In the genomic region with DNA sequence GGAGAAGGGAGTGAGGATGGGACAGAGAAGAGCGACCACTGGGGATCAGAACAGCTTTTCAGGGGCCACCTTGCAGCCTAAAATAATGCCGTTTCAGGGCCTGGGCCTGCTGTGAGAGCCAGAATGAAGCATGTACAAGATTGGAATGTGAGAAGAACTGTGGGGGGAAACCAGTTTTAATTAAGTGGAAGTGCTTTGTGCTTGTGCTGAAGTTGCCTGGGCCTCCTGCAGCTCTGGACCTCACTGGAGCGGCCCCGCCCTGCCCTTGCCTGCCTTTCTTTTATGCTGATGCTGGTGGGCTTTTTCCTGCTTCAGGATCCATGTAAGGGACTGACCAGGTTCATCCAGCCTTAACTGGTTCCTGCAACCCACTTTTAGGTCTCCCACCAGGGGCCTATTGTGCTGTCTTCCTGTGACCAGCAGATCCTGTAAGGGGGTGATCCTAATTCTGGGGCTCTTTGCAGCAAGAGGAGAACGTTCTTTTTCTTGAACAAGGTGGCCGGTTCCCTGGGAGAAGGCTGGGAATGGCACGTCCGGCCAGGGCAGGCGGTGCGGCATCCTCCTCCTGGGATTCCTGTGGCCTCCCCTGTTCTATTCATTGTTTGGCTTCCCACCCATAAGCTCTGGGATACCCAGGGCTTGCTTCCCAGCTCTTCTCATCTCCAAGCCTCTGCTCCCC, we compare ENCODE assay signal across 26 cellular contexts. TPM values are rescaled to one million over a fixed set of nuclear protein-coding genes. Genes with fewer than 3 reads are reported as not detected.
"Had no signal": no experiment of that assay in that cellular context is flagged by ENCODE, and none has a peak within 500 bp of the region (broad histone marks: within the 10 kb centered on the region; RNA-seq: fewer than 3 reads in every experiment).

No MANE protein-coding gene starts in this region.

- H3K27me3 Mint-ChIP-seq: activated CD8-positive, alpha-beta T cell treated with anti-CD3 and anti-CD28 coated beads for 36 hours; progenitor cell of endocrine pancreas had no signal

- H3K9me3 Mint-ChIP-seq: activated CD8-positive, alpha-beta T cell treated with anti-CD3 and anti-CD28 coated beads for 36 hours; activated naive CD4-positive, alpha-beta T cell treated with anti-CD3 and anti-CD28 coated beads, Interleukin-2, amount 50 U/mL, for 72 hours; activated T-cell treated with anti-CD3 and anti-CD28 coated beads, Interleukin-2, amount 50 U/mL, for 72 hours; effector memory CD8-positive, alpha-beta T cell; naive thymus-derived CD4-positive, alpha-beta T cell had no signal

- H3K4me3 Mint-ChIP-seq: activated CD8-positive, alpha-beta T cell treated with anti-CD3 and anti-CD28 coated beads for 36 hours; activated T-cell treated with anti-CD3 and anti-CD28 coated beads, Interleukin-2, amount 50 U/mL, for 72 hours; effector memory CD8-positive, alpha-beta T cell; naive thymus-derived CD4-positive, alpha-beta T cell; T-helper 17 cell had no signal

- H3K36me3 ChIP-seq: colonic mucosa, gastrocnemius medialis, uterus had no signal

- H3K4me1 ChIP-seq: colonic mucosa, gastrocnemius medialis, tibial artery, uterus had no signal

- H3K4me3 ChIP-seq: colonic mucosa, gastrocnemius medialis, heart left ventricle, mucosa of descending colon, skin epidermis, tibial artery, uterus had no signal

- DNase-seq: activated CD4-positive, alpha-beta T cell treated with anti-CD3 and anti-CD28 coated beads for 4 hours; activated CD8-positive, alpha-beta memory T cell treated with anti-CD3 and anti-CD28 coated beads, Interleukin-2, amount 50 U/mL, for 48 hours; activated CD8-positive, alpha-beta T cell treated with anti-CD3 and anti-CD28 coated beads for 36 hours; activated gamma-delta T cell; activated T-cell treated with anti-CD3 and anti-CD28 coated beads, Interleukin-2, amount 50 U/mL, for 72 hours; central memory CD4-positive, alpha-beta T cell; colonic mucosa; effector memory CD8-positive, alpha-beta T cell; gastrocnemius medialis; heart left ventricle; mammary epithelial cell; occipital lobe; right cardiac atrium; stimulated activated CD4-positive, alpha-beta T cell treated with anti-CD3 and anti-CD28 coated beads, Interleukin-15, amount 100 ng/mL, for 24 hours; stimulated activated CD4-positive, alpha-beta T cell treated with anti-CD3 and anti-CD28 coated beads, Interleukin-4, amount 100 ng/mL, for 24 hours; stimulated activated naive CD4-positive, alpha-beta T cell; T-helper 17 cell; uterus had no signal

- H3K36me3 Mint-ChIP-seq: activated naive CD4-positive, alpha-beta T cell treated with anti-CD3 and anti-CD28 coated beads, Interleukin-2, amount 50 U/mL, for 72 hours; naive thymus-derived CD4-positive, alpha-beta T cell had no signal

- ATAC-seq: activated CD8-positive, alpha-beta T cell treated with anti-CD3 and anti-CD28 coated beads for 36 hours; activated naive CD4-positive, alpha-beta T cell treated with anti-CD3 and anti-CD28 coated beads, Interleukin-2, amount 50 U/mL, for 72 hours; activated T-cell treated with anti-CD3 and anti-CD28 coated beads, Interleukin-2, amount 50 U/mL, for 72 hours; effector memory CD8-positive, alpha-beta T cell; gastrocnemius medialis; heart left ventricle; mucosa of descending colon; naive thymus-derived CD4-positive, alpha-beta T cell; right cardiac atrium; T-helper 17 cell had no signal

- H3K9me3 ChIP-seq: colonic mucosa, gastrocnemius medialis, heart left ventricle, mucosa of descending colon, tibial artery, uterus had no signal

- H3K27ac ChIP-seq: colonic mucosa, gastrocnemius medialis, heart left ventricle, skin epidermis, tibial artery, uterus had no signal

- H3K27me3 ChIP-seq: colonic mucosa, gastrocnemius medialis, tibial artery, uterus had no signal

- H3K27ac Mint-ChIP-seq: activated CD8-positive, alpha-beta T cell treated with anti-CD3 and anti-CD28 coated beads for 36 hours; activated T-cell treated with anti-CD3 and anti-CD28 coated beads, Interleukin-2, amount 50 U/mL, for 72 hours; effector memory CD8-positive, alpha-beta T cell; naive thymus-derived CD4-positive, alpha-beta T cell; progenitor cell of endocrine pancreas; T-helper 17 cell had no signal

RNA-seq across cellular contexts. Expression of gene C1orf226, which starts 3.2 kb away (rescaled TPM):
- total RNA-seq: T-helper 17 cell had no signal
- polyA plus RNA-seq: naive thymus-derived CD4-positive, alpha-beta T cell had no signal

RNA-seq across cellular contexts. Expression of gene SPATA46, which starts 8.1 kb away (rescaled TPM):
- total RNA-seq: activated CD8-positive, alpha-beta T cell treated with anti-CD3 and anti-CD28 coated beads for 36 hours; activated naive CD4-positive, alpha-beta T cell treated with anti-CD3 and anti-CD28 coated beads, Interleukin-2, amount 50 U/mL, for 72 hours; activated T-cell treated with anti-CD3 and anti-CD28 coated beads, Interleukin-2, amount 50 U/mL, for 72 hours; colonic mucosa; epithelial cell of proximal tubule; heart left ventricle; mammary epithelial cell; mucosa of descending colon; naive thymus-derived CD4-positive, alpha-beta T cell; occipital lobe; progenitor cell of endocrine pancreas; right cardiac atrium; subcutaneous adipose tissue; T-helper 17 cell; uterus had no signal
- polyA plus RNA-seq: heart left ventricle; mammary epithelial cell; naive thymus-derived CD4-positive, alpha-beta T cell; right cardiac atrium had no signal

RNA-seq across cellular contexts. Expression of gene SH2D1B, which starts 27.2 kb away (rescaled TPM):
- total RNA-seq: activated CD8-positive, alpha-beta T cell treated with anti-CD3 and anti-CD28 coated beads for 36 hours; mammary epithelial cell; occipital lobe; progenitor cell of endocrine pancreas had no signal
